ENCODE assay signal across 1 cellular context in the genomic region with DNA sequence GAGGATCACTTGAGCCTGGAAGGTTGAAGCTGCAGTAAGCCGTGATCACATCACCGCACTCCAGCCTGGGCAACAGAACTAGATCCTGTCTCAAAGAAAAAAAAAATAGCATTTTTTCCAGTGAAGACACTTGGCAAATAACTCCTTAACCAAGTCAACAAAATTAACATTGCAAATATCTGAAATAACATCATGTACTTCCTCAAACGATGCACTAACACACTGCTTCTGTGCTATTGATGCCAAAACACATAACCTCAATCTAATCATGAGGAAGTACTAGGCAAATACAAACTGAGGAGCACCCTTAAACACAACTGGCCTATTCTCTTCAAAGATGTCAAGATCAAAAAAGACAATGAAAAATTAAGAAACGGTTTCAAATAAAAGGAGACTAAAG.
TF ChIP-seq lines count a peak whose summit lies in the region.

No MANE protein-coding gene starts in this region.

TF ChIP-seq in K562, 482 proteins besides CTCF, POLR2A, EP300 and RAD21:
- TF ChIP-seq, protein P1, sequence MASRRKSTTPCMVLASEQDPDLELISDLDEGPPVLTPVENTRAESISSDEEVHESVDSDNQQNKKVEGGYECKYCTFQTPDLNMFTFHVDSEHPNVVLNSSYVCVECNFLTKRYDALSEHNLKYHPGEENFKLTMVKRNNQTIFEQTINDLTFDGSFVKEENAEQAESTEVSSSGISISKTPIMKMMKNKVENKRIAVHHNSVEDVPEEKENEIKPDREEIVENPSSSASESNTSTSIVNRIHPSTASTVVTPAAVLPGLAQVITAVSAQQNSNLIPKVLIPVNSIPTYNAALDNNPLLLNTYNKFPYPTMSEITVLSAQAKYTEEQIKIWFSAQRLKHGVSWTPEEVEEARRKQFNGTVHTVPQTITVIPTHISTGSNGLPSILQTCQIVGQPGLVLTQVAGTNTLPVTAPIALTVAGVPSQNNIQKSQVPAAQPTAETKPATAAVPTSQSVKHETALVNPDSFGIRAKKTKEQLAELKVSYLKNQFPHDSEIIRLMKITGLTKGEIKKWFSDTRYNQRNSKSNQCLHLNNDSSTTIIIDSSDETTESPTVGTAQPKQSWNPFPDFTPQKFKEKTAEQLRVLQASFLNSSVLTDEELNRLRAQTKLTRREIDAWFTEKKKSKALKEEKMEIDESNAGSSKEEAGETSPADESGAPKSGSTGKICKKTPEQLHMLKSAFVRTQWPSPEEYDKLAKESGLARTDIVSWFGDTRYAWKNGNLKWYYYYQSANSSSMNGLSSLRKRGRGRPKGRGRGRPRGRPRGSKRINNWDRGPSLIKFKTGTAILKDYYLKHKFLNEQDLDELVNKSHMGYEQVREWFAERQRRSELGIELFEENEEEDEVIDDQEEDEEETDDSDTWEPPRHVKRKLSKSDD (conservative IDR thresholded peaks at IDR 0.05; ENCODE audit: low read length): no peak
- TF ChIP-seq, protein P2, sequence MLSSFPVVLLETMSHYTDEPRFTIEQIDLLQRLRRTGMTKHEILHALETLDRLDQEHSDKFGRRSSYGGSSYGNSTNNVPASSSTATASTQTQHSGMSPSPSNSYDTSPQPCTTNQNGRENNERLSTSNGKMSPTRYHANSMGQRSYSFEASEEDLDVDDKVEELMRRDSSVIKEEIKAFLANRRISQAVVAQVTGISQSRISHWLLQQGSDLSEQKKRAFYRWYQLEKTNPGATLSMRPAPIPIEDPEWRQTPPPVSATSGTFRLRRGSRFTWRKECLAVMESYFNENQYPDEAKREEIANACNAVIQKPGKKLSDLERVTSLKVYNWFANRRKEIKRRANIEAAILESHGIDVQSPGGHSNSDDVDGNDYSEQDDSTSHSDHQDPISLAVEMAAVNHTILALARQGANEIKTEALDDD (IDR thresholded peaks at IDR 0.05): no peak
- TF ChIP-seq, protein P3, sequence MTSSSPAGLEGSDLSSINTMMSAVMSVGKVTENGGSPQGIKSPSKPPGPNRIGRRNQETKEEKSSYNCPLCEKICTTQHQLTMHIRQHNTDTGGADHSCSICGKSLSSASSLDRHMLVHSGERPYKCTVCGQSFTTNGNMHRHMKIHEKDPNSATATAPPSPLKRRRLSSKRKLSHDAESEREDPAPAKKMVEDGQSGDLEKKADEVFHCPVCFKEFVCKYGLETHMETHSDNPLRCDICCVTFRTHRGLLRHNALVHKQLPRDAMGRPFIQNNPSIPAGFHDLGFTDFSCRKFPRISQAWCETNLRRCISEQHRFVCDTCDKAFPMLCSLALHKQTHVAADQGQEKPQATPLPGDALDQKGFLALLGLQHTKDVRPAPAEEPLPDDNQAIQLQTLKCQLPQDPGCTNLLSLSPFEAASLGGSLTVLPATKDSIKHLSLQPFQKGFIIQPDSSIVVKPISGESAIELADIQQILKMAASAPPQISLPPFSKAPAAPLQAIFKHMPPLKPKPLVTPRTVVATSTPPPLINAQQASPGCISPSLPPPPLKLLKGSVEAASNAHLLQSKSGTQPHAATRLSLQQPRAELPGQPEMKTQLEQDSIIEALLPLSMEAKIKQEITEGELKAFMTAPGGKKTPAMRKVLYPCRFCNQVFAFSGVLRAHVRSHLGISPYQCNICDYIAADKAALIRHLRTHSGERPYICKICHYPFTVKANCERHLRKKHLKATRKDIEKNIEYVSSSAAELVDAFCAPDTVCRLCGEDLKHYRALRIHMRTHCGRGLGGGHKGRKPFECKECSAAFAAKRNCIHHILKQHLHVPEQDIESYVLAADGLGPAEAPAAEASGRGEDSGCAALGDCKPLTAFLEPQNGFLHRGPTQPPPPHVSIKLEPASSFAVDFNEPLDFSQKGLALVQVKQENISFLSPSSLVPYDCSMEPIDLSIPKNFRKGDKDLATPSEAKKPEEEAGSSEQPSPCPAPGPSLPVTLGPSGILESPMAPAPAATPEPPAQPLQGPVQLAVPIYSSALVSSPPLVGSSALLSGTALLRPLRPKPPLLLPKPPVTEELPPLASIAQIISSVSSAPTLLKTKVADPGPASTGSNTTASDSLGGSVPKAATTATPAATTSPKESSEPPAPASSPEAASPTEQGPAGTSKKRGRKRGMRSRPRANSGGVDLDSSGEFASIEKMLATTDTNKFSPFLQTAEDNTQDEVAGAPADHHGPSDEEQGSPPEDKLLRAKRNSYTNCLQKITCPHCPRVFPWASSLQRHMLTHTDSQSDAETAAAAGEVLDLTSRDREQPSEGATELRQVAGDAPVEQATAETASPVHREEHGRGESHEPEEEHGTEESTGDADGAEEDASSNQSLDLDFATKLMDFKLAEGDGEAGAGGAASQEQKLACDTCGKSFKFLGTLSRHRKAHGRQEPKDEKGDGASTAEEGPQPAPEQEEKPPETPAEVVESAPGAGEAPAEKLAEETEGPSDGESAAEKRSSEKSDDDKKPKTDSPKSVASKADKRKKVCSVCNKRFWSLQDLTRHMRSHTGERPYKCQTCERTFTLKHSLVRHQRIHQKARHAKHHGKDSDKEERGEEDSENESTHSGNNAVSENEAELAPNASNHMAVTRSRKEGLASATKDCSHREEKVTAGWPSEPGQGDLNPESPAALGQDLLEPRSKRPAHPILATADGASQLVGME (CRISPR knock-in tag; IDR thresholded peaks at IDR 0.05): no peak
- TF ChIP-seq, protein P4, sequence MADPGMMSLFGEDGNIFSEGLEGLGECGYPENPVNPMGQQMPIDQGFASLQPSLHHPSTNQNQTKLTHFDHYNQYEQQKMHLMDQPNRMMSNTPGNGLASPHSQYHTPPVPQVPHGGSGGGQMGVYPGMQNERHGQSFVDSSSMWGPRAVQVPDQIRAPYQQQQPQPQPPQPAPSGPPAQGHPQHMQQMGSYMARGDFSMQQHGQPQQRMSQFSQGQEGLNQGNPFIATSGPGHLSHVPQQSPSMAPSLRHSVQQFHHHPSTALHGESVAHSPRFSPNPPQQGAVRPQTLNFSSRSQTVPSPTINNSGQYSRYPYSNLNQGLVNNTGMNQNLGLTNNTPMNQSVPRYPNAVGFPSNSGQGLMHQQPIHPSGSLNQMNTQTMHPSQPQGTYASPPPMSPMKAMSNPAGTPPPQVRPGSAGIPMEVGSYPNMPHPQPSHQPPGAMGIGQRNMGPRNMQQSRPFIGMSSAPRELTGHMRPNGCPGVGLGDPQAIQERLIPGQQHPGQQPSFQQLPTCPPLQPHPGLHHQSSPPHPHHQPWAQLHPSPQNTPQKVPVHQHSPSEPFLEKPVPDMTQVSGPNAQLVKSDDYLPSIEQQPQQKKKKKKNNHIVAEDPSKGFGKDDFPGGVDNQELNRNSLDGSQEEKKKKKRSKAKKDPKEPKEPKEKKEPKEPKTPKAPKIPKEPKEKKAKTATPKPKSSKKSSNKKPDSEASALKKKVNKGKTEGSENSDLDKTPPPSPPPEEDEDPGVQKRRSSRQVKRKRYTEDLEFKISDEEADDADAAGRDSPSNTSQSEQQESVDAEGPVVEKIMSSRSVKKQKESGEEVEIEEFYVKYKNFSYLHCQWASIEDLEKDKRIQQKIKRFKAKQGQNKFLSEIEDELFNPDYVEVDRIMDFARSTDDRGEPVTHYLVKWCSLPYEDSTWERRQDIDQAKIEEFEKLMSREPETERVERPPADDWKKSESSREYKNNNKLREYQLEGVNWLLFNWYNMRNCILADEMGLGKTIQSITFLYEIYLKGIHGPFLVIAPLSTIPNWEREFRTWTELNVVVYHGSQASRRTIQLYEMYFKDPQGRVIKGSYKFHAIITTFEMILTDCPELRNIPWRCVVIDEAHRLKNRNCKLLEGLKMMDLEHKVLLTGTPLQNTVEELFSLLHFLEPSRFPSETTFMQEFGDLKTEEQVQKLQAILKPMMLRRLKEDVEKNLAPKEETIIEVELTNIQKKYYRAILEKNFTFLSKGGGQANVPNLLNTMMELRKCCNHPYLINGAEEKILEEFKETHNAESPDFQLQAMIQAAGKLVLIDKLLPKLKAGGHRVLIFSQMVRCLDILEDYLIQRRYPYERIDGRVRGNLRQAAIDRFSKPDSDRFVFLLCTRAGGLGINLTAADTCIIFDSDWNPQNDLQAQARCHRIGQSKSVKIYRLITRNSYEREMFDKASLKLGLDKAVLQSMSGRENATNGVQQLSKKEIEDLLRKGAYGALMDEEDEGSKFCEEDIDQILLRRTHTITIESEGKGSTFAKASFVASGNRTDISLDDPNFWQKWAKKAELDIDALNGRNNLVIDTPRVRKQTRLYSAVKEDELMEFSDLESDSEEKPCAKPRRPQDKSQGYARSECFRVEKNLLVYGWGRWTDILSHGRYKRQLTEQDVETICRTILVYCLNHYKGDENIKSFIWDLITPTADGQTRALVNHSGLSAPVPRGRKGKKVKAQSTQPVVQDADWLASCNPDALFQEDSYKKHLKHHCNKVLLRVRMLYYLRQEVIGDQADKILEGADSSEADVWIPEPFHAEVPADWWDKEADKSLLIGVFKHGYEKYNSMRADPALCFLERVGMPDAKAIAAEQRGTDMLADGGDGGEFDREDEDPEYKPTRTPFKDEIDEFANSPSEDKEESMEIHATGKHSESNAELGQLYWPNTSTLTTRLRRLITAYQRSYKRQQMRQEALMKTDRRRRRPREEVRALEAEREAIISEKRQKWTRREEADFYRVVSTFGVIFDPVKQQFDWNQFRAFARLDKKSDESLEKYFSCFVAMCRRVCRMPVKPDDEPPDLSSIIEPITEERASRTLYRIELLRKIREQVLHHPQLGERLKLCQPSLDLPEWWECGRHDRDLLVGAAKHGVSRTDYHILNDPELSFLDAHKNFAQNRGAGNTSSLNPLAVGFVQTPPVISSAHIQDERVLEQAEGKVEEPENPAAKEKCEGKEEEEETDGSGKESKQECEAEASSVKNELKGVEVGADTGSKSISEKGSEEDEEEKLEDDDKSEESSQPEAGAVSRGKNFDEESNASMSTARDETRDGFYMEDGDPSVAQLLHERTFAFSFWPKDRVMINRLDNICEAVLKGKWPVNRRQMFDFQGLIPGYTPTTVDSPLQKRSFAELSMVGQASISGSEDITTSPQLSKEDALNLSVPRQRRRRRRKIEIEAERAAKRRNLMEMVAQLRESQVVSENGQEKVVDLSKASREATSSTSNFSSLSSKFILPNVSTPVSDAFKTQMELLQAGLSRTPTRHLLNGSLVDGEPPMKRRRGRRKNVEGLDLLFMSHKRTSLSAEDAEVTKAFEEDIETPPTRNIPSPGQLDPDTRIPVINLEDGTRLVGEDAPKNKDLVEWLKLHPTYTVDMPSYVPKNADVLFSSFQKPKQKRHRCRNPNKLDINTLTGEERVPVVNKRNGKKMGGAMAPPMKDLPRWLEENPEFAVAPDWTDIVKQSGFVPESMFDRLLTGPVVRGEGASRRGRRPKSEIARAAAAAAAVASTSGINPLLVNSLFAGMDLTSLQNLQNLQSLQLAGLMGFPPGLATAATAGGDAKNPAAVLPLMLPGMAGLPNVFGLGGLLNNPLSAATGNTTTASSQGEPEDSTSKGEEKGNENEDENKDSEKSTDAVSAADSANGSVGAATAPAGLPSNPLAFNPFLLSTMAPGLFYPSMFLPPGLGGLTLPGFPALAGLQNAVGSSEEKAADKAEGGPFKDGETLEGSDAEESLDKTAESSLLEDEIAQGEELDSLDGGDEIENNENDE (IDR thresholded peaks at IDR 0.05; ENCODE audit: low read depth, low read length): no peak
- TF ChIP-seq STAG1 (CRISPR knock-in tag; IDR thresholded peaks at IDR 0.05; ENCODE audit: borderline replicate concordance) (no peak), NFRKB (IDR thresholded peaks at IDR 0.05; ENCODE audit: low read depth) (no peak), ZNF354B (CRISPR knock-in tag; IDR thresholded peaks at IDR 0.05) (no peak), HSF4 (CRISPR knock-in tag; IDR thresholded peaks at IDR 0.05; ENCODE audit: borderline replicate concordance) (no peak), TEAD2 (tag; IDR thresholded peaks at IDR 0.05) (no peak), SRSF3 (IDR thresholded peaks at IDR 0.05; ENCODE audit: insufficient read depth, low read length) (no peak), SAFB2 (IDR thresholded peaks at IDR 0.05; ENCODE audit: borderline replicate concordance, low read depth, low read length, severe bottlenecking) (no peak)
- TF ChIP-seq, protein P5, sequence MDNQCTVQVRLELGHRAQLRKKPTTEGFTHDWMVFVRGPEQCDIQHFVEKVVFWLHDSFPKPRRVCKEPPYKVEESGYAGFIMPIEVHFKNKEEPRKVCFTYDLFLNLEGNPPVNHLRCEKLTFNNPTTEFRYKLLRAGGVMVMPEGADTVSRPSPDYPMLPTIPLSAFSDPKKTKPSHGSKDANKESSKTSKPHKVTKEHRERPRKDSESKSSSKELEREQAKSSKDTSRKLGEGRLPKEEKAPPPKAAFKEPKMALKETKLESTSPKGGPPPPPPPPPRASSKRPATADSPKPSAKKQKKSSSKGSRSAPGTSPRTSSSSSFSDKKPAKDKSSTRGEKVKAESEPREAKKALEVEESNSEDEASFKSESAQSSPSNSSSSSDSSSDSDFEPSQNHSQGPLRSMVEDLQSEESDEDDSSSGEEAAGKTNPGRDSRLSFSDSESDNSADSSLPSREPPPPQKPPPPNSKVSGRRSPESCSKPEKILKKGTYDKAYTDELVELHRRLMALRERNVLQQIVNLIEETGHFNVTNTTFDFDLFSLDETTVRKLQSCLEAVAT (IDR thresholded peaks at IDR 0.05): no peak
